In the genomic region with DNA sequence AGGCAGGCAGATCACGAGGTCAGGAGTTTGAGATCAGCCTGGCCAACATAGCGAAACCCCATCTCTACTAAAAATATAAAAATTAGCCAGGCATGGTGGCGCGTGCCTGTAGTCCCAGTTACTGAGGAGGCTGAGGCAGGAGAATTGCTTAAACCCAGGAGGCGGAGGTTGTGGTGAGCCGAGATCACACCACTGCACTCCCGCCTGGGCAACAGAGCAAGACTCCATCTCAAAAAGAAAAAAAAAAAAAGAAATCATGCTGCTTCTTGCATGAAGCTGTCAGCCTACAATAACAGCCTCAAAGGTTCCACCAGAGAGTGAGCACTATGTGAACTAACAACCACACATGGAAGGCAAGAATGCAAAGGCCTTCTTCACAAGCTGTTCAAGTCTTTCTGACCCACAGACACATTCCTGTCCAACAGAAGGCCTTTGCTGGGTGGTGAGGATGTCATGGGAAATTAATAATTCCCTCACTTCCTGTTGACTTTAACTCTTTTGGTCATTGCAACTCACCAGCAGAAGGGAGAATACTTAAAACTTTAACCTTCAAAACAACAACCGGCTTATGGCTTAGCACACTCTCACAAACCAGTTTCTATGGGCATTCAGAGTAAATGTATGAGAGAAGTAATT, we compare ENCODE assay signal across 8 cellular contexts. TPM values are rescaled to one million over a fixed set of nuclear protein-coding genes. Genes with fewer than 3 reads are reported as not detected.
DNase-seq lines count a peak whose midpoint lies in the region; ATAC-seq and TF ChIP-seq lines count a peak whose summit lies in the region.
"Not testable (repeated sequence)": the region's sequence is repeated elsewhere in the genome, so short reads cannot be mapped to it uniquely, and the experiment has no call there.

No MANE protein-coding gene starts in this region.

- not testable (repeated sequence) for H3K14ac ChIP-seq in mesenchymal stem cell (ENCODE audit: low read length in 2 of 2)

- H3K27me3 ChIP-seq in SJSA1 (replicated peaks); mesenchymal stem cell (ENCODE audit: control insufficient read depth in 1 of 2, insufficient read depth in 1 of 2, low read length in 2 of 2); subcutaneous abdominal adipose tissue (ENCODE audit: control insufficient read depth in 5 of 5, insufficient read depth in 4 of 5, low read length in 5 of 5): not testable (repeated sequence)

- not testable (repeated sequence) for H2AK5ac ChIP-seq in mesenchymal stem cell (ENCODE audit: low read length, severe bottlenecking)

- H2BK120ac ChIP-seq in mesenchymal stem cell (ENCODE audit: low read depth, low read length), result not testable (repeated sequence)

- not testable (repeated sequence) for H3K9me3 Mint-ChIP-seq in activated T-helper 17 cell treated with anti-CD3 and anti-CD28 coated beads, Interleukin-2, amount 50 U/mL, for 72 hours

- H3K27ac Mint-ChIP-seq in activated T-helper 17 cell treated with anti-CD3 and anti-CD28 coated beads, Interleukin-2, amount 50 U/mL, for 72 hours, result peak overlapping the region; percentile 67

- not testable (repeated sequence) for H3K9ac ChIP-seq in mesenchymal stem cell (ENCODE audit: low read length); subcutaneous abdominal adipose tissue (ENCODE audit: low read length in 5 of 5)

- not testable (repeated sequence) for H2BK15ac ChIP-seq in mesenchymal stem cell (ENCODE audit: low read depth, poor library complexity, severe bottlenecking)

- not testable (repeated sequence) for H3K27me3 Mint-ChIP-seq in activated T-helper 17 cell treated with anti-CD3 and anti-CD28 coated beads, Interleukin-2, amount 50 U/mL, for 72 hours

- H3K27ac ChIP-seq in HEK293 (ENCODE audit: extremely low read depth, low read depth, low read length); mesenchymal stem cell (ENCODE audit: low read length, poor library complexity, severe bottlenecking): not testable (repeated sequence)
- H3K27ac ChIP-seq in SJSA1 (0 out of 2 replicates have a peak overlapping the region, but pooled peaks have one; percentile 18), subcutaneous abdominal adipose tissue (ENCODE audit: low read depth, low read length) (peak overlapping the region; percentile 42)

- not testable (repeated sequence) for H3K23ac ChIP-seq in mesenchymal stem cell (ENCODE audit: low read length in 2 of 2)

- peak overlapping the region; percentile 26 for H3K4me3 Mint-ChIP-seq in activated T-helper 17 cell treated with anti-CD3 and anti-CD28 coated beads, Interleukin-2, amount 50 U/mL, for 72 hours

- POLR2A ChIA-PET in HEK293 (lab: Yijun Ruan, JAX), result not testable (repeated sequence)

- H3K4ac ChIP-seq in mesenchymal stem cell (ENCODE audit: low read depth in 1 of 2, low read length in 2 of 2), result not testable (repeated sequence)

- not testable (repeated sequence) for H3K9me3 ChIP-seq in HEK293 (ENCODE audit: control insufficient read depth, insufficient read depth, low read depth, low read length); SJSA1 (replicated peaks); mesenchymal stem cell (ENCODE audit: control insufficient read depth, low read length); subcutaneous abdominal adipose tissue (ENCODE audit: control insufficient read depth in 5 of 5, low read length in 5 of 5)

- 96% methylated on average over 6 of the region's 8 CpGs for WGBS in mesenchymal stem cell

- H3K4me1 ChIP-seq in HEK293 (ENCODE audit: control insufficient read depth, insufficient read depth, low read length) (peaks cover 14% of the 10 kb centered on the region), SJSA1 (replicated peaks) (peaks cover 13% of the 10 kb centered on the region), subcutaneous abdominal adipose tissue (ENCODE audit: control insufficient read depth in 5 of 5, insufficient read depth in 5 of 5, low read length in 5 of 5) (peaks cover 2 to 15% (median 5%) of the 10 kb centered on the region in 5 donors)
- H3K4me1 ChIP-seq in mesenchymal stem cell (ENCODE audit: control insufficient read depth, insufficient read depth, low read depth, low read length), result not testable (repeated sequence)

- H3K18ac ChIP-seq in mesenchymal stem cell (ENCODE audit: low read depth in 1 of 2, low read length in 2 of 2), result not testable (repeated sequence)

- not testable (repeated sequence) for H3K4me2 ChIP-seq in mesenchymal stem cell (ENCODE audit: low read length, poor library complexity, severe bottlenecking)

- TF ChIP-seq CTCF in HEK293 (tag by site-specific recombination; IDR thresholded peaks at IDR 0.05); cardiac fibroblast (IDR thresholded peaks at IDR 0.05; ENCODE audit: low read depth, low read length): not testable (repeated sequence)

- H3K79me1 ChIP-seq in mesenchymal stem cell (replicated peaks; ENCODE audit: low read length, poor library complexity, severe bottlenecking), result peaks cover 23% of the 10 kb centered on the region

- H2AFZ ChIP-seq in mesenchymal stem cell (ENCODE audit: low read depth, low read length), result not testable (repeated sequence)

- peaks cover 14% of the 10 kb centered on the region for H3K4me1 Mint-ChIP-seq in activated T-helper 17 cell treated with anti-CD3 and anti-CD28 coated beads, Interleukin-2, amount 50 U/mL, for 72 hours

- CTCF ChIA-PET in HEK293 (lab: Yijun Ruan, JAX), result interaction anchor here (0.6 to 1.6 kb wide), 3 partner anchors 27 to 1399 kb away, joined by 3 to 4 read pairs (median 3); no protein-coding TSS in a partner anchor

- not testable (repeated sequence) for H3K36me3 Mint-ChIP-seq in activated T-helper 17 cell treated with anti-CD3 and anti-CD28 coated beads, Interleukin-2, amount 50 U/mL, for 72 hours (ENCODE audit: low read depth)

- H3K4me3 ChIP-seq in HEK293 (ENCODE audit: low read depth, low read length); SJSA1; cardiac fibroblast (replicated peaks in 1 of 2; ENCODE audit: low read depth in 2 of 2, low read length in 2 of 2); mesenchymal stem cell (ENCODE audit: insufficient read depth in 1 of 2, low read depth in 1 of 2, low read length in 2 of 2); subcutaneous abdominal adipose tissue (ENCODE audit: low read depth in 1 of 5, low read length in 5 of 5): not testable (repeated sequence)

- ATAC-seq in activated T-helper 17 cell treated with anti-CD3 and anti-CD28 coated beads, Interleukin-2, amount 50 U/mL, for 72 hours (replicated peaks), result not testable (repeated sequence)

- H4K91ac ChIP-seq in mesenchymal stem cell (ENCODE audit: low read length), result not testable (repeated sequence)

- DNase-seq in COLO829 (ENCODE audit: low spot score) (peak; percentile 21), SJSA1 (ENCODE audit: low read depth in 1 of 2, low spot score in 2 of 2) (peak in 1 of 2 experiments; percentile 15), cardiac fibroblast (ENCODE audit: low read depth in 2 of 2) (peak; percentile 33 to 62), glomerular visceral epithelial cell (ENCODE audit: extremely low spot score) (peak; percentile 51), mesenchymal stem cell (peak; percentile 70)

- not testable (repeated sequence) for H2BK5ac ChIP-seq in mesenchymal stem cell (ENCODE audit: low read depth, low read length, poor library complexity, severe bottlenecking)

- H2BK12ac ChIP-seq in mesenchymal stem cell (ENCODE audit: low read length in 2 of 2), result not testable (repeated sequence)

- H3K36me3 ChIP-seq in HEK293 (ENCODE audit: control insufficient read depth in 2 of 2, insufficient read depth in 1 of 2, low read length in 2 of 2); SJSA1; mesenchymal stem cell (ENCODE audit: control insufficient read depth in 1 of 2, insufficient read depth in 2 of 2, low read depth in 1 of 2, low read length in 2 of 2); subcutaneous abdominal adipose tissue (ENCODE audit: control insufficient read depth in 5 of 5, insufficient read depth in 5 of 5, low read length in 5 of 5): not testable (repeated sequence)

- H4K8ac ChIP-seq in mesenchymal stem cell (ENCODE audit: low read length), result not testable (repeated sequence)

TF ChIP-seq in HEK293, 187 proteins besides CTCF, POLR2A, EP300 and RAD21:
- TF ChIP-seq ZNF629 (tag by site-specific recombination; IDR thresholded peaks at IDR 0.05) (peak; percentile 37; the same call in 1 of the 2 replicates), ZNF121 (tag by site-specific recombination; IDR thresholded peaks at IDR 0.05) (0 out of 2 replicates have a peak, but pooled peaks have one; percentile 63)
TF ChIP-seq in HEK293: peak in this region for 2; not testable (repeated sequence) for 185.

RNA-seq across cellular contexts. Expression of a gene that starts 11.9 kb away (rescaled TPM):
- 2.0 and 5.8 TPM in 2 replicates for total RNA-seq in SJSA1 (2014; rRNA removed; shearing (Covaris generic))
- total RNA-seq in activated T-helper 17 cell treated with anti-CD3 and anti-CD28 coated beads, Interleukin-2, amount 50 U/mL, for 72 hours, result 1 to 10 TPM; 3.2 to 5.3 TPM
- 3.5 TPM for polyA plus RNA-seq in mesenchymal stem cell (2013, experiment 1 of 2)
- 3.6 TPM for polyA plus RNA-seq in mesenchymal stem cell (2013, experiment 2 of 2)
